Comparison of ENCODE assay signal across 8 cellular contexts in the genomic region with DNA sequence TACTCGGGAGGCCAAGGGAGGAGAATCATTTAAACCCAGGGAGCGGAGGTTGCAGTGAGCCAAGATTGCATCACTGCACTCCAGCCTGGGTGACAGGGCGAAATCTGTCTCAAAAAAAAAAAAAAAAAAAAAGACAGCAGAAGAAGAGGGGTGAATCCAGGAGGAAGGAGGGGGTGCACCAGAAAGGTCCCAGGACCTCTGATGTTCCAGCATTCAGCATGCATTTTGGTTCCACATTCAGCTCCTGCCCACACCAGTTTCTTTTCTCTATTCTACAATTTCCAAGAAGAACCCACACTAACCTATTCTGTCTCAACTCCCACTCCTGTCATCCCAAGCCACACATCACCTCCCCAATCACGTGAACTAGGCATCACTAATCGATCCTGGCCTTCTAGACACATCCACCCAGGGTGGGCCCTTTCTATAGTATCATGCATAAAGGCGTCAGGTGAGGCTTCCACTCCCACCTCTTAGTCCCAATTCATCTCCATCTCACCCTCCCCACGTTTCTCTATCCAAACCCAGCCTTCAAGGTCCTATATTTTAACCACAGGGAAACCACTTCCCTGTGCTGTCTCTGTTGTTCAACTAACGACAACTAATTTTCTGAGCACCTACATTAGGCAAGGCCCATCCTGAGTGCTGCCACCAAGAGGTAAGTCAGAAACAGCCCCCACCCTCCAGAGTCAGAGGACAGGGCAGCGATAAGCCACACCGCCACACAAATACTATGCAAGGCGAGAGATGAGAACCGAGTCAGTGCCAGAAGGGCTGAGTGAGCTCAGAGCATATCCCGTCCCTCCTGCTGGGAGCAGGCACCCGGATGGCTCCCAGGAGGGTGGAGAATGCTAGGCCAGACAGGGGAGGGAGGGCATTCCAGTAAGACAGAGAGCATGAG. TPM values are rescaled to one million over a fixed set of nuclear protein-coding genes. Genes with fewer than 3 reads are reported as not detected.
DNase-seq lines count a peak whose midpoint lies in the region; ATAC-seq and TF ChIP-seq lines count a peak whose summit lies in the region.

No MANE protein-coding gene starts in this region.

- H3K9me3 ChIP-seq in HUES6 (ENCODE audit: control insufficient read depth, insufficient read depth, low read depth, low read length) = no peaks in the 10 kb centered on the region

- H3K9ac ChIP-seq in HUES6 (ENCODE audit: low read length) = no peak overlapping the region

- peak overlapping the region; percentile 77 for H3K4me3 Mint-ChIP-seq in MCF 10A (ENCODE audit: unreplicated experiment)

- H3K4me1 Mint-ChIP-seq in MCF 10A (ENCODE audit: insufficient read depth, unreplicated experiment) = peaks cover 46% of the 10 kb centered on the region

- CTCF ChIA-PET in MCF 10A (lab: Yijun Ruan, JAX) = interaction anchor here (0.5 to 2.5 kb wide), 11 partner anchors 7 to 209 kb away, joined by 3 to 6 read pairs (median 4); no protein-coding TSS in a partner anchor

- intact Hi-C loops in MCF 10A (cut with micrococcal nuclease) = no loop called here

- H3K27me3 ChIP-seq in HUES6 (ENCODE audit: control insufficient read depth, insufficient read depth, low read length) = peaks cover 2% of the 10 kb centered on the region; the same call in 1 of the 2 replicates
- H3K27me3 ChIP-seq in layer of hippocampus (ENCODE audit: control insufficient read depth, insufficient read depth, low read length) = no peaks in the 10 kb centered on the region

- H3K27ac ChIP-seq in HUES6 (ENCODE audit: low read depth, low read length) = no peak overlapping the region
- H3K27ac ChIP-seq in layer of hippocampus (ENCODE audit: low read depth, low read length) = peak overlapping the region; percentile 77

- H3K36me3 Mint-ChIP-seq in MCF 10A (ENCODE audit: insufficient read depth, unreplicated experiment) = no peaks in the 10 kb centered on the region

- peak overlapping the region; percentile 69 for H3K4me3 ChIP-seq in HUES6 (ENCODE audit: low read depth, low read length)

- H3K27me3 Mint-ChIP-seq in MCF 10A (ENCODE audit: insufficient read depth, unreplicated experiment) = no peaks in the 10 kb centered on the region

- POLR2A ChIA-PET in MCF 10A (lab: Yijun Ruan, JAX) = interaction anchor here (0.6 to 3.4 kb wide), 7 partner anchors 11 to 124 kb away, joined by 3 to 31 read pairs (median 7); no protein-coding TSS in a partner anchor

- BruUV-seq in MCF 10A (replicated peaks; lab: Mats Ljungman, UMichigan) = TSS peak; percentile 23

- H3K27ac Mint-ChIP-seq in MCF 10A (ENCODE audit: low read depth, unreplicated experiment) = peak overlapping the region; percentile 57

- peaks cover 36% of the 10 kb centered on the region for H3K4me1 ChIP-seq in HUES6 (ENCODE audit: control insufficient read depth, insufficient read depth, low read length)

- H3K36me3 ChIP-seq in HUES6 (ENCODE audit: control insufficient read depth, insufficient read depth, low read length) = 0 out of 2 replicates have a peak, but pooled peaks cover 3% of the 10 kb centered on the region

- TF ChIP-seq CTCF in MCF 10A (IDR thresholded peaks at IDR 0.05; ENCODE audit: unreplicated experiment) = peak; percentile 22

- peak; percentile 65 for DNase-seq in GF-D8 (lab: John Stamatoyannopoulos, UW)
- DNase-seq in T1000 (lab: John Stamatoyannopoulos, UW) = peak; percentile 63
- peak; percentile 79 for DNase-seq in MCF 10A (ENCODE audit: unreplicated experiment)
- peak in 2 of 3 experiments; percentile 57 to 64 for DNase-seq in stimulated activated CD4-positive, alpha-beta T cell treated with anti-CD3 and anti-CD28 coated beads, TNF-alpha, amount 100 ng/mL, for 24 hours (ENCODE audit: low read depth in 3 of 3)
- DNase-seq in anterior cingulate cortex (lab: John Stamatoyannopoulos, UW) = no peak

- peak; percentile 57 for ATAC-seq in GM21515 (IDR thresholded peaks at IDR 0.05; ENCODE audit: unreplicated experiment)

- no peaks in the 10 kb centered on the region for H3K9me3 Mint-ChIP-seq in MCF 10A (ENCODE audit: unreplicated experiment)

RNA-seq across cellular contexts. Expression of a gene that starts 2.2 kb away (rescaled TPM):
- 68.5 and 93.8 TPM in 2 replicates for total RNA-seq in MCF 10A (2022)

Comparison
In these comparisons a context has a peak if more than half of its experiments do, and no peak if none do; other contexts are left out.
1. DNase-seq: peak in GF-D8 (single experiment), T1000 (single experiment), MCF 10A (single experiment) and stimulated activated CD4-positive, alpha-beta T cell treated with anti-CD3 and anti-CD28 coated beads, TNF-alpha, amount 100 ng/mL, for 24 hours (2 of 3); none in anterior cingulate cortex (0 of 58).